ENCODE assay signal across 20 cellular contexts in the genomic region with DNA sequence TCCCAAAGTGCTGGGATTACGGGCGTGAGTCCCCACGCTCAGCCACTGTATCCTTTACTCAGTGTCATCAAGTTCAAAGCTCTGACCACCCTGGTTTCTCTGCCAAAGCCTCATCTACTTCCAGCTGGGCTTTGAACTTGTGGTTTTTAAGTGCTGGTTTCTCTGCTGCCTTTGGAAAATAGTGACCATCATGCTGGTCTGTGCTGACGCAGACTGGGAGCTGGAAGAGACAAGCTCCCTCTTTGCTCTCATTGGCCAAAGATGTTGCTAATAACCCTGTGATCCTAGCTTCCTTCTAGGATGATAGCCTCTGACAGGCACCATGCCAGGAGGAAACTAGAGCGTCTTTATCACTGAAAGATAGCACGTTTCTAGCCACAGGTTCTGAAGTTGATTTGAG.
DNase-seq lines count a peak whose midpoint lies in the region; ATAC-seq, FAIRE-seq and TF ChIP-seq lines count a peak whose summit lies in the region.
"Had no signal": no experiment of that assay in that cellular context is flagged by ENCODE, and none has a peak within 500 bp of the region (broad histone marks: within the 10 kb centered on the region; RNA-seq: fewer than 3 reads in every experiment).

No MANE protein-coding gene starts in this region.

- H3K18ac ChIP-seq in H1 (ENCODE audit: extremely low read depth, low read length), result no peak overlapping the region

- H4K91ac ChIP-seq in H1 (replicated peaks; ENCODE audit: insufficient read length, low read length), result no peak overlapping the region

- no peak overlapping the region for H3K4me2 ChIP-seq in H1 (ENCODE audit: insufficient read depth in 1 of 2, low read depth in 2 of 2, low read length in 2 of 2)

- 80% methylated on average over 6 of the region's 6 CpGs; no CpG with 5 or more reads in 1 of the 2 experiments for WGBS in H1 (ENCODE audit: extremely low coverage in 1 of 2, insufficient coverage in 1 of 2, insufficient read length in 1 of 2, insufficient replicate concordance in 2 of 2, low coverage in 1 of 2, low lambda C conversion rate in 2 of 2, missing lambda C conversion rate in 1 of 2), 2 experiments

- peaks cover 4 to 7% of the 10 kb centered on the region in 2 experiments; a peak in 2 of 4 replicates for H3K9me3 ChIP-seq in H1 (ENCODE audit: insufficient read depth in 2 of 2, low read depth in 1 of 2, low read length in 1 of 2)
- H3K9me3 ChIP-seq: BE2C had no signal

- FAIRE-seq in H1 (lab: Jason Lieb, UNC), result no peak
- FAIRE-seq: A549, D721Med, GM12892, GM19239 had no signal

- no peak for TF ChIP-seq EP300 in H1 (IDR thresholded peaks at IDR 0.05; ENCODE audit: borderline replicate concordance in 1 of 2, low read depth in 2 of 2, low read length in 2 of 2)

- no peak overlapping the region for H3K56ac ChIP-seq in H1 (replicated peaks; ENCODE audit: insufficient read length, low read depth, low read length)

- H2BK5ac ChIP-seq in H1 (ENCODE audit: low read depth, low read length), result no peak overlapping the region

- H3K27ac Mint-ChIP-seq in HFFc6 (no peak overlapping the region), osteocyte (ENCODE audit: unreplicated experiment) (peak overlapping the region; percentile 34)
- H3K27ac Mint-ChIP-seq: CD14-positive monocyte; CD8-positive, alpha-beta T cell had no signal

- H3K27me3 ChIP-seq in H1 (replicated peaks in 1 of 4; ENCODE audit: control insufficient read depth in 3 of 4, extremely low read depth in 1 of 4, insufficient read depth in 3 of 4, low read length in 3 of 4), result no peaks in the 10 kb centered on the region
- H3K27me3 ChIP-seq: BE2C had no signal

- TF ChIP-seq CTCF in HFFc6 (IDR thresholded peaks at IDR 0.05) (no peak), H1 (IDR thresholded peaks at IDR 0.05; ENCODE audit: control extremely low read depth in 1 of 3, insufficient read depth in 1 of 3, low read depth in 1 of 3, low read length in 3 of 3) (no peak), osteocyte (IDR thresholded peaks at IDR 0.05) (no peak)

- H2AK5ac ChIP-seq in H1 (ENCODE audit: low read depth, low read length), result no peak overlapping the region

- no peak overlapping the region for H3K4ac ChIP-seq in H1 (replicated peaks; ENCODE audit: insufficient read length, low read depth, low read length)

- no peak overlapping the region for H2BK20ac ChIP-seq in H1 (ENCODE audit: low read length)

- peaks cover 34% of the 10 kb centered on the region for H3K36me3 Mint-ChIP-seq in HFFc6 (ENCODE audit: low read depth)
- H3K36me3 Mint-ChIP-seq in osteocyte (ENCODE audit: unreplicated experiment), result peaks cover 18% of the 10 kb centered on the region

- H2AFZ ChIP-seq in H1 (ENCODE audit: low read length), result no peak overlapping the region

- H4K20me1 ChIP-seq in H1 (replicated peaks in 1 of 2; ENCODE audit: control insufficient read depth in 1 of 2, insufficient read depth in 2 of 2, low read length in 2 of 2), result no peaks in the 10 kb centered on the region

- H3K27me3 Mint-ChIP-seq in HFFc6 (ENCODE audit: insufficient read depth) (no peaks in the 10 kb centered on the region; the same call in 1 of the 2 replicates), osteocyte (ENCODE audit: unreplicated experiment) (no peaks in the 10 kb centered on the region)

- H3K79me2 ChIP-seq in H1 (ENCODE audit: control insufficient read depth in 1 of 2, insufficient read depth in 2 of 2, low read length in 2 of 2), result no peaks in the 10 kb centered on the region

- peaks cover 52% of the 10 kb centered on the region for H3K4me1 Mint-ChIP-seq in HFFc6 (ENCODE audit: low read depth)
- H3K4me1 Mint-ChIP-seq in osteocyte (ENCODE audit: unreplicated experiment), result peaks cover 50% of the 10 kb centered on the region
- H3K4me1 Mint-ChIP-seq: CD14-positive monocyte had no signal

- TF ChIP-seq POLR2A in H1 (IDR thresholded peaks at IDR 0.05; ENCODE audit: control extremely low read depth in 1 of 2, low read depth in 2 of 2, low read length in 2 of 2), result no peak

- H2BK120ac ChIP-seq in H1 (replicated peaks; ENCODE audit: low read depth, low read length), result no peak overlapping the region

- peak overlapping the region; percentile 23; the same call in 1 of the 2 replicates for H2BK15ac ChIP-seq in H1 (ENCODE audit: low read length)

- POLR2A ChIA-PET in H1 (lab: Charles Lee; ENCODE audit: partially characterized antibody), result interaction anchor here (0.8 to 1.7 kb wide), 4 partner anchors 11 to 21 kb away, joined by 3 to 4 read pairs (median 3); no protein-coding TSS in a partner anchor

- CTCF ChIA-PET in H1 (lab: Charles Lee; ENCODE audit: partially characterized antibody), result interaction anchor here (1.2 to 2.8 kb wide), 7 partner anchors 11 to 114 kb away, joined by 3 to 18 read pairs (median 6); no protein-coding TSS in a partner anchor

- no peak overlapping the region for H3K27ac ChIP-seq in H1 (ENCODE audit: low read depth, low read length)

- H3K4me3 ChIP-seq in H1 (ENCODE audit: extremely low read depth in 1 of 4, insufficient read depth in 2 of 4, low read depth in 3 of 4, low read length in 4 of 4), result no peak overlapping the region
- H3K4me3 ChIP-seq: A549 had no signal

- no peak overlapping the region for H4K5ac ChIP-seq in H1 (ENCODE audit: insufficient read length, low read depth, low read length)

- H3K79me1 ChIP-seq in H1 (ENCODE audit: low read depth, low read length), result no peaks in the 10 kb centered on the region

- DNase-seq in HFFc6 (no peak), RPMI7951 (ENCODE audit: low read depth) (peak; percentile 51), H1 (ENCODE audit: low read depth in 1 of 2, low spot score in 2 of 2) (no peak), osteocyte (ENCODE audit: extremely low spot score, unreplicated experiment) (no peak), mesenteric fat pad (ENCODE audit: low spot score) (no peak), SKM-1 (lab: John Stamatoyannopoulos, UW; ENCODE audit: unreplicated experiment) (no peak)
- DNase-seq: CD8-positive, alpha-beta T cell; COR-L47; DMS153; DMS79 treated with DMSO at 0.1 percent for 48 hours; GDM1; HCEC 1CT had no signal

- no peak overlapping the region for H4K8ac ChIP-seq in H1 (ENCODE audit: extremely low read depth, insufficient read depth, low read length)

- H3K23me2 ChIP-seq in H1 (ENCODE audit: low read depth, low read length), result no peaks in the 10 kb centered on the region

- H3K14ac ChIP-seq in H1 (ENCODE audit: insufficient read length), result no peak overlapping the region

- H3K9me3 Mint-ChIP-seq in HFFc6 (peaks cover 7% of the 10 kb centered on the region), osteocyte (ENCODE audit: unreplicated experiment) (peaks cover 16% of the 10 kb centered on the region)

- no peak overlapping the region for H3K9ac ChIP-seq in H1 (replicated peaks in 1 of 4; ENCODE audit: extremely low read depth in 1 of 4, low read depth in 3 of 4, low read length in 3 of 4)

- H3K4me1 ChIP-seq in H1 (replicated peaks in 1 of 4; ENCODE audit: control insufficient read depth in 3 of 4, insufficient read depth in 4 of 4, low read length in 3 of 4), result peaks cover 11 to 16% (median 15%) of the 10 kb centered on the region in 4 experiments
- H3K4me1 ChIP-seq: BE2C had no signal

- H3K4me3 Mint-ChIP-seq in HFFc6 (0 out of 2 replicates have a peak overlapping the region, but pooled peaks have one; percentile 18), osteocyte (ENCODE audit: unreplicated experiment) (no peak overlapping the region)
- H3K4me3 Mint-ChIP-seq: CD14-positive monocyte; CD8-positive, alpha-beta T cell had no signal

- no peak for ATAC-seq in GM18868 (IDR thresholded peaks at IDR 0.05; ENCODE audit: unreplicated experiment)
- ATAC-seq in GM21825 (IDR thresholded peaks at IDR 0.05; ENCODE audit: unreplicated experiment), result no peak
- ATAC-seq: CD8-positive, alpha-beta T cell had no signal

- no peak for TF ChIP-seq RAD21 in H1 (IDR thresholded peaks at IDR 0.05 in 1 of 2, conservative IDR thresholded peaks at IDR 0.05 in 1 of 2; ENCODE audit: low read depth in 2 of 2, low read length in 2 of 2)

- no peak overlapping the region for H3K23ac ChIP-seq in H1 (ENCODE audit: insufficient read length)

- H3K36me3 ChIP-seq in H1 (ENCODE audit: control insufficient read depth in 2 of 4, insufficient read depth in 4 of 4, low read length in 3 of 4), result peaks cover 0 to 9% (median 0%) of the 10 kb centered on the region in 4 experiments; a peak in 1 of 8 replicates
- H3K36me3 ChIP-seq: BE2C had no signal

- H2BK12ac ChIP-seq in H1 (ENCODE audit: low read depth, low read length), result no peak overlapping the region

TF ChIP-seq in H1, 55 proteins besides CTCF, POLR2A, EP300 and RAD21:
- no peak for TF ChIP-seq JUND (IDR thresholded peaks at IDR 0.05; ENCODE audit: low read length)
- TF ChIP-seq BCL11A (IDR thresholded peaks at IDR 0.05; ENCODE audit: low read depth in 2 of 2, low read length in 2 of 2), result no peak
- no peak for TF ChIP-seq POLR2AphosphoS5 (IDR thresholded peaks at IDR 0.05; ENCODE audit: low read depth, low read length)
- no peak for TF ChIP-seq SIX5 (IDR thresholded peaks at IDR 0.05; ENCODE audit: low read depth, low read length)
- no peak for TF ChIP-seq MAX (IDR thresholded peaks at IDR 0.05)
- no peak for TF ChIP-seq HDAC2 (IDR thresholded peaks at IDR 0.05; ENCODE audit: borderline replicate concordance in 1 of 2, low read depth in 2 of 2, low read length in 2 of 2)
- TF ChIP-seq KDM5A (IDR thresholded peaks at IDR 0.05; ENCODE audit: low read length), result no peak
